13 cellular contexts compared by ENCODE assay signal in the genomic region with DNA sequence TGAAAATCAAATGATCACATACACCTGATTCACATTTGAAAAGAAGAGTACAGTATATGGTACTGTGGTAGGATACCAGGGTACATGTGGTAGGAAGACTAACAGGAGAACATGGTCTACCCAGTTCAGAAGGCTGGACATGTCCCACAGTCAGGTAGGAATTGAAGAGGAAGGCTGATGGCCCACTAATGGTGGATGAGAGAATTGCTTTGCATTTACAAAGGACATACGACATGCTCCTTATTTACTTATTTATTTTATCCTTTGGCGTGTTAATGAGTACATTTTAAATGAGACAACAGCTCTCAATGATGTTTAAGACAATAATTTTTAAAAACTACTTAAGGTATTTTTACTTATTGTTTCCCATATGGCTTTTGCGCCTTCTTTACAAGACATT.
DNase-seq lines count a peak whose midpoint lies in the region; FAIRE-seq and TF ChIP-seq lines count a peak whose summit lies in the region.
"Had no signal": no experiment of that assay in that cellular context is flagged by ENCODE, and none has a peak within 500 bp of the region (broad histone marks: within the 10 kb centered on the region; RNA-seq: fewer than 3 reads in every experiment).

No MANE protein-coding gene starts in this region.

- H3K36me3 Mint-ChIP-seq in nephron progenitor cell (ENCODE audit: low read depth) = no peaks in the 10 kb centered on the region

- TF ChIP-seq CTCF in GM12875 (IDR thresholded peaks at IDR 0.05; ENCODE audit: borderline replicate concordance, insufficient read depth, low read depth, low read length) (peak; percentile 32; the same call in 1 of the 2 replicates), bronchial epithelial cell (IDR thresholded peaks at IDR 0.05; ENCODE audit: insufficient read depth, low read length, severe bottlenecking) (peak; percentile 10), nephron progenitor cell (IDR thresholded peaks at IDR 0.05) (peak; percentile 31)

- H3K4me3 ChIP-seq in GM12875 (ENCODE audit: low read depth, low read length) (no peak overlapping the region), bronchial epithelial cell (ENCODE audit: low read depth, low read length) (no peak overlapping the region)
- H3K4me3 ChIP-seq: testis had no signal

- H3K27me3 Mint-ChIP-seq in nephron progenitor cell (ENCODE audit: low read depth, poor library complexity) = peaks cover 2% of the 10 kb centered on the region

- H3K4me1 Mint-ChIP-seq in nephron progenitor cell = no peaks in the 10 kb centered on the region

- H3K27me3 ChIP-seq in bronchial epithelial cell (ENCODE audit: control insufficient read depth, insufficient read depth, low read length) = no peaks in the 10 kb centered on the region
- H3K27me3 ChIP-seq: testis had no signal

- DNase-seq in NAMALWA (ENCODE audit: low spot score) (peak; percentile 42), bronchial epithelial cell (ENCODE audit: low read depth) (no peak), nephron progenitor cell (no peak), dedifferentiated amniotic fluid mesenchymal stem cell (ENCODE audit: extremely low spot score) (no peak), pons (ENCODE audit: low spot score) (no peak)
- no peak for DNase-seq in activated CD4-positive, alpha-beta T cell treated with anti-CD3 and anti-CD28 coated beads for 4 hours
- DNase-seq: aorta, HCEC 1CT, MV-4-11, NCI-H774, T-helper 9 cell, testis had no signal

- H3K36me3 ChIP-seq in bronchial epithelial cell (ENCODE audit: control insufficient read depth, insufficient read depth, low read length) = no peaks in the 10 kb centered on the region

- no peak overlapping the region for H3K27ac Mint-ChIP-seq in nephron progenitor cell

- H3K9me3 Mint-ChIP-seq in nephron progenitor cell = no peaks in the 10 kb centered on the region

- no peak overlapping the region for H3K4me3 Mint-ChIP-seq in nephron progenitor cell

- no peak for FAIRE-seq in bronchial epithelial cell (lab: Jason Lieb, UNC)
